Comparison of ENCODE assay signal across 12 cellular contexts in genomic region chr3:20023663-20024417, GRCh38. TPM values are rescaled to one million over a fixed set of nuclear protein-coding genes. Genes with fewer than 3 reads are reported as not detected.
A peak's percentile ranks its signal among the peaks of the same experiment; 100 is the strongest.
DNase-seq lines count a peak whose midpoint lies in the region; ATAC-seq and TF ChIP-seq lines count a peak whose summit lies in the region.
"Had no signal": no experiment of that assay in that cellular context is flagged by ENCODE, and none has a peak within 500 bp of the region (broad histone marks: within the 10 kb centered on the region; RNA-seq: fewer than 3 reads in every experiment).

No MANE protein-coding gene starts in this region.

- no peaks in the 10 kb centered on the region for H3K9me3 ChIP-seq in lung (ENCODE audit: control insufficient read depth in 2 of 2, insufficient read depth in 1 of 2, low read length in 1 of 2)

- H3K27ac ChIP-seq in cingulate gyrus (ENCODE audit: low read depth, low read length) (peak overlapping the region; percentile 57), lung (ENCODE audit: low read depth in 1 of 2, low read length in 1 of 2) (peak overlapping the region in 1 of 2 donors; percentile 40), substantia nigra (ENCODE audit: low read depth, low read length, poor library complexity, severe bottlenecking) (peak overlapping the region; percentile 33)

- H3K36me3 ChIP-seq in lung (ENCODE audit: control insufficient read depth in 2 of 2, insufficient read depth in 2 of 2, low read length in 2 of 2), result no peaks in the 10 kb centered on the region

- no peak for TF ChIP-seq CTCF in lung (IDR thresholded peaks at IDR 0.05; ENCODE audit: control extremely low read depth, extremely low read depth)

- 52 to 67% methylated on average over 2 of the region's 2 CpGs for WGBS in lung, 2 donors

- H3K27me3 ChIP-seq in lung (ENCODE audit: control insufficient read depth, insufficient read depth), result no peaks in the 10 kb centered on the region

- H3K4me3 ChIP-seq in lung, result no peak overlapping the region

- H3K4me1 ChIP-seq in lung (ENCODE audit: control insufficient read depth in 2 of 2, insufficient read depth in 2 of 2, low read length in 2 of 2), result peaks cover 2 to 8% of the 10 kb centered on the region in 2 donors

- peak; percentile 8 for DNase-seq in MV-4-11 (lab: John Stamatoyannopoulos, UW)
- no peak for DNase-seq in lung (ENCODE audit: low spot score)
- peak in 38 of 49 donors; percentile 4 to 66 (median 33) for DNase-seq in substantia nigra (lab: John Stamatoyannopoulos, UW)
- no peak for DNase-seq in NCI-H226
- no peak for DNase-seq in cerebellum (ENCODE audit: low spot score)
- DNase-seq: amniotic stem cell, DMS79 treated with DMSO at 0.1 percent for 48 hours, T1000 had no signal

- peak; percentile 62 for ATAC-seq in lung (ENCODE audit: insufficient read depth, low FRiP score)
- ATAC-seq in HG02981 (IDR thresholded peaks at IDR 0.05; ENCODE audit: unreplicated experiment), result no peak
- no peak for ATAC-seq in HG03135 (IDR thresholded peaks at IDR 0.05; ENCODE audit: unreplicated experiment)

RNA-seq across cellular contexts. Expression of gene PP2D1, which starts 11.8 kb away (rescaled TPM):
- total RNA-seq in lung (not detected), cerebellum (not detected)
- polyA plus RNA-seq in lung, result not detected
- total RNA-seq: subcutaneous adipose tissue had no signal

RNA-seq across cellular contexts. Expression of gene KAT2B, which starts 16.4 kb away (rescaled TPM):
- total RNA-seq in lung (10 to 100 TPM; 22.5 to 42.6 TPM), cerebellum (38.2 TPM)
- polyA plus RNA-seq in lung, result 10 to 100 TPM in 1 of 2 donors, 1 to 10 TPM in 1; 9.3 to 12.0 TPM

Comparison
In these comparisons a context has a peak if more than half of its experiments do, and no peak if none do; other contexts are left out.
1. DNase-seq: peak in MV-4-11 (single experiment) and substantia nigra (38 of 49); none in lung (single experiment), NCI-H226 (single experiment) and cerebellum (single experiment).